Comparison of ENCODE assay signal across 15 cellular contexts in genomic region chr11:2797741-2798361, GRCh38.
DNase-seq lines count a peak whose midpoint lies in the region; ATAC-seq and TF ChIP-seq lines count a peak whose summit lies in the region.
"Had no signal": no experiment of that assay in that cellular context is flagged by ENCODE, and none has a peak within 500 bp of the region (broad histone marks: within the 10 kb centered on the region; RNA-seq: fewer than 3 reads in every experiment).

No MANE protein-coding gene starts in this region.

- no peaks in the 10 kb centered on the region for H3K9me3 ChIP-seq in right atrium auricular region
- no peaks in the 10 kb centered on the region for H3K9me3 ChIP-seq in osteoblast (ENCODE audit: low read depth, low read length)
- H3K9me3 ChIP-seq: prostate gland had no signal

- H3K4me1 ChIP-seq in right atrium auricular region (no peaks in the 10 kb centered on the region), osteoblast (ENCODE audit: insufficient read depth, low read length) (no peaks in the 10 kb centered on the region)
- H3K4me1 ChIP-seq: prostate gland had no signal

- H2AFZ ChIP-seq in osteoblast (ENCODE audit: low read length): no peak overlapping the region
- H2AFZ ChIP-seq: hepatocyte had no signal

- no peaks in the 10 kb centered on the region for H3K79me2 ChIP-seq in osteoblast (ENCODE audit: insufficient read depth, low read length)
- H3K79me2 ChIP-seq: hepatocyte had no signal

- no peaks in the 10 kb centered on the region for H4K20me1 ChIP-seq in osteoblast (ENCODE audit: insufficient read depth, low read length)

- DNase-seq in Right ventricle myocardium superior: peak; percentile 36
- no peak for DNase-seq in right atrium auricular region (ENCODE audit: low spot score)
- peak in 24 of 42 donors; percentile 0 to 30 (median 8) for DNase-seq in head of caudate nucleus
- peak; percentile 36 for DNase-seq in osteoblast (ENCODE audit: insufficient read length, low spot score, missing footprints)
- DNase-seq in ureter (ENCODE audit: low spot score): peak; percentile 22
- DNase-seq in NCI-H2029 (lab: John Stamatoyannopoulos, UW): no peak
- DNase-seq in stimulated activated naive CD4-positive, alpha-beta T cell treated with Interleukin-2 at 50 U/mL for 16 hours (lab: John Stamatoyannopoulos, UW): no peak
- no peak for DNase-seq in NOMO-1 (lab: John Stamatoyannopoulos, UW; ENCODE audit: unreplicated experiment in 2 of 2)
- DNase-seq: effector memory CD4-positive, alpha-beta T cell; stimulated activated CD4-positive, alpha-beta T cell treated with anti-CD3 and anti-CD28 coated beads, Interleukin-15, amount 100 ng/mL, for 24 hours had no signal

- no peak for ATAC-seq in Right ventricle myocardium superior (ENCODE audit: poor library complexity)
- ATAC-seq: GM12878; SK-N-SH treated with all-trans-retinoic acid at 6 μM for 48 hours; stimulated activated naive CD8-positive, alpha-beta T cell treated with anti-CD3 and anti-CD28 coated beads, Interleukin-15, amount 100 ng/mL, for 72 hours had no signal

- H3K4me3 ChIP-seq in right atrium auricular region: no peak overlapping the region
- no peak overlapping the region for H3K4me3 ChIP-seq in osteoblast (ENCODE audit: insufficient read depth, low read length)
- H3K4me3 ChIP-seq: GM12878, hepatocyte, prostate gland had no signal

- no peak overlapping the region for H3K4me2 ChIP-seq in osteoblast (ENCODE audit: insufficient read depth, low read length)
- H3K4me2 ChIP-seq: hepatocyte had no signal

- H3K27me3 ChIP-seq in right atrium auricular region (no peaks in the 10 kb centered on the region), osteoblast (ENCODE audit: insufficient read depth, low read length) (peaks cover 7% of the 10 kb centered on the region)
- H3K27me3 ChIP-seq: hepatocyte had no signal

- no peak for TF ChIP-seq CTCF in right atrium auricular region (IDR thresholded peaks at IDR 0.05)
- TF ChIP-seq CTCF in osteoblast (IDR thresholded peaks at IDR 0.05; ENCODE audit: extremely low read depth, low read depth, low read length): no peak

- H3K27ac ChIP-seq in right atrium auricular region (no peak overlapping the region), osteoblast (ENCODE audit: low read depth, low read length) (no peak overlapping the region)
- H3K27ac ChIP-seq: hepatocyte, prostate gland had no signal

- intact Hi-C loops in Right ventricle myocardium superior (cut with DNase I) (no loop called here), head of caudate nucleus (cut with DNase I) (no loop called here)

- H3K36me3 ChIP-seq in right atrium auricular region: no peaks in the 10 kb centered on the region
- no peaks in the 10 kb centered on the region for H3K36me3 ChIP-seq in osteoblast (ENCODE audit: insufficient read depth, low read length)
- H3K36me3 ChIP-seq: prostate gland had no signal

Comparison
In these comparisons a context has a peak if more than half of its experiments do, and no peak if none do; other contexts are left out.
1. DNase-seq: peak in Right ventricle myocardium superior (single experiment), head of caudate nucleus (24 of 42), osteoblast (single experiment) and ureter (single experiment); none in right atrium auricular region (single experiment), NCI-H2029 (single experiment), stimulated activated naive CD4-positive, alpha-beta T cell treated with Interleukin-2 at 50 U/mL for 16 hours (single experiment) and NOMO-1 (0 of 2).